Comparison of ENCODE assay signal across 27 cellular contexts in genomic region chr6:168732676-168733075, GRCh38.
"Had no signal": no experiment of that assay in that cellular context is flagged by ENCODE, and none has a peak within 500 bp of the region (broad histone marks: within the 10 kb centered on the region; RNA-seq: fewer than 3 reads in every experiment).

No MANE protein-coding gene starts in this region.

- ATAC-seq: stimulated activated effector memory CD8-positive, alpha-beta T cell treated with anti-CD3 and anti-CD28 coated beads, Interleukin-12 subunit alpha, Interleukin-12 subunit beta, amount 100 ng/mL, for 72 hours; stimulated activated memory B cell treated with anti-CD40 and anti-IgM and Interleukin-4, amounts not matched to agents 10 μg/mL and 1 μg/mL and 100 μg/mL, for 72 hours; stimulated activated naive B cell treated with anti-CD40 and anti-IgM and Interleukin-4, amounts not matched to agents 10 μg/mL and 1 μg/mL and 100 μg/mL, for 72 hours; stimulated activated naive CD8-positive, alpha-beta T cell treated with anti-CD3 and anti-CD28 coated beads, Interleukin-15, amount 100 ng/mL, for 72 hours; stimulated activated naive CD8-positive, alpha-beta T cell treated with anti-CD3 and anti-CD28 coated beads, Interleukin-15, Interleukin-2, amounts not matched to agents 100 U/mL and 50 U/mL, for 24 hours; upper lobe of right lung had no signal

- H3K4me3 ChIP-seq: stomach, suprapubic skin, testis, thoracic aorta, thyroid gland, tibial artery, tibial nerve, transverse colon, upper lobe of left lung, upper lobe of right lung, uterus, vagina had no signal

- H3K4me1 ChIP-seq: suprapubic skin, testis, tibial artery, tibial nerve, transverse colon, upper lobe of left lung, upper lobe of right lung, uterus, vagina had no signal

- FAIRE-seq: urothelium cell line had no signal

- DNase-seq: stimulated activated CD4-positive, alpha-beta T cell treated with anti-CD3 and anti-CD28 coated beads, Interleukin-2, amount 100 ng/mL, for 48 hours; stimulated activated CD4-positive, alpha-beta T cell treated with anti-CD3 and anti-CD28 coated beads, Interleukin-4, amount 100 ng/mL, for 1 hour; stimulated activated CD4-positive, alpha-beta T cell treated with anti-CD3 and anti-CD28 coated beads, Interleukin-4, amount 100 ng/mL, for 24 hours; stimulated activated CD4-positive, alpha-beta T cell treated with anti-CD3 and anti-CD28 coated beads, Interleukin-4, amount 100 ng/mL, for 4 hours; stimulated activated CD8-positive, alpha-beta memory T cell treated with anti-CD3 and anti-CD28 coated beads, Interleukin-4, amount 100 ng/mL, for 48 hours; stimulated activated naive B cell treated with anti-CD40 and anti-IgM and Interleukin-4, amounts not matched to agents 10 μg/mL and 1 μg/mL and 100 μg/mL, for 72 hours; stimulated activated naive CD4-positive, alpha-beta T cell; stimulated activated naive CD4-positive, alpha-beta T cell treated with Interleukin-2 at 50 U/mL for 16 hours; stimulated activated naive CD8-positive, alpha-beta T cell treated with anti-CD3 and anti-CD28 coated beads, Interleukin-15, amount 100 ng/mL, for 72 hours; stimulated activated naive CD8-positive, alpha-beta T cell treated with anti-CD3 and anti-CD28 coated beads, Interleukin-15, Interleukin-2, amounts not matched to agents 100 U/mL and 50 U/mL, for 24 hours; stomach; substantia nigra; testis; thyroid gland; tibial artery; transverse colon; trophoblast cell; upper lobe of left lung; upper lobe of right lung; uterus had no signal

- H3K27ac ChIP-seq: stomach, suprapubic skin, testis, thoracic aorta, thyroid gland, tibial artery, tibial nerve, transverse colon, upper lobe of left lung, upper lobe of right lung, uterus, vagina had no signal

- H3K9me3 ChIP-seq: testis, thoracic aorta, thyroid gland, tibial artery, upper lobe of right lung, uterus, vagina had no signal

- H3K36me3 ChIP-seq: stomach, suprapubic skin, thoracic aorta, thyroid gland, tibial artery, tibial nerve, transverse colon, upper lobe of left lung, upper lobe of right lung, uterus, vagina had no signal

- H3K27me3 ChIP-seq: stomach, testis, thyroid gland, tibial artery, tibial nerve, transverse colon, upper lobe of left lung, uterus, vagina had no signal
